ENCODE assay signal across 1 cellular context in genomic region chr19:54026656-54027055, GRCh38.
TF ChIP-seq lines count a peak whose summit lies in the region.

No MANE protein-coding gene starts in this region.

TF ChIP-seq in GM23338, 12 proteins besides CTCF, POLR2A, EP300 and RAD21 (continued from another document):
- no peak for TF ChIP-seq REST (IDR thresholded peaks at IDR 0.05; ENCODE audit: unreplicated experiment)
- TF ChIP-seq ZNF462 (CRISPR knock-in tag; IDR thresholded peaks at IDR 0.05), result no peak
- TF ChIP-seq NANOG (IDR thresholded peaks at IDR 0.05; ENCODE audit: borderline replicate concordance), result no peak
- TF ChIP-seq CREB1 (CRISPR knock-in tag; IDR thresholded peaks at IDR 0.05; ENCODE audit: low read depth), result no peak
- no peak for TF ChIP-seq EZH2phosphoT487 (IDR thresholded peaks at IDR 0.05; ENCODE audit: unreplicated experiment)
- no peak for TF ChIP-seq EZH2 (IDR thresholded peaks at IDR 0.05; ENCODE audit: low read depth, unreplicated experiment)
TF ChIP-seq in GM23338: peak in this region for 0.
